Comparison of ENCODE assay signal across 1 cellular context in the genomic region with DNA sequence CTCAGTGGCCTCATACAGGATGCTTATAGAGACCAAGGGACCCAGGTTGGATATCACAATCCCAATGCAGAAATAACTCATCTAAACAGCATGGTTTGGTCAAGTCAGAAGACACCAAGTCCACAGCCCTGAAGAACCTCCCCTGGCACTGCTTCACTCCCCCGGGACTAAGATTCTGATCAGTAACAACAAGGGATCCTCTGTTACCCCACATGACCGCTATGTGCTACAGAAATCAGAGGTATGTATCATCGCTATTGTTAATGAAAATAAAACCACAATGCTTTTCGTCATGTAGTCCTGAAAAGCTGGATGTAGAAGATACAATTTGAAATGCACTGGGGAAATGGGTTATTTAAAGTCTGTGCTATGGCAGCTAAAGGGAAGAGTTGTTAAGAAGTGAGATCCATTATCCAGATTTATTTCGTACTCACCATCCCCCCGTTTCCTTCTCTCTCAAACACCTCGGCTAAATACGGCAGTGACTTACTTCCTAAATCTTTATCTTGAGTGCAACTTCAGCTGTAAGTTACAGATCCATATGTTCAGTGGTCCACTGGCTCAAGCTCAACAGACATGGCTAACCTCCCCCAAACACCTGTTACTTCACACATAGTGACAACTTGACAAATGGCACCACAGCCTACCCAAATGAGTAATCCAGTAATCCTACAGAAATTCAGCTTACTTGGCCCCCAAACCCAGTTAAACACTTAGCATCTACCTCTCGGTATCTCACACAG.
TF ChIP-seq lines count a peak whose summit lies in the region.

No MANE protein-coding gene starts in this region.

TF ChIP-seq in GM12878, 131 proteins besides CTCF, POLR2A, EP300 and RAD21:
- TF ChIP-seq CEBPB (IDR thresholded peaks at IDR 0.05; ENCODE audit: borderline replicate concordance in 1 of 2, low read depth in 2 of 2, low read length in 2 of 2) (no peak), LARP7 (IDR thresholded peaks at IDR 0.05) (no peak), BACH1 (IDR thresholded peaks at IDR 0.05; ENCODE audit: borderline replicate concordance) (no peak), ESRRA (IDR thresholded peaks at IDR 0.05; ENCODE audit: low read length) (no peak), PML (IDR thresholded peaks at IDR 0.05; ENCODE audit: low read length) (no peak), SUZ12 (IDR thresholded peaks at IDR 0.05; ENCODE audit: unreplicated experiment) (no peak), SREBF1 (IDR thresholded peaks at IDR 0.05; ENCODE audit: low read length) (no peak), RBBP5 (conservative IDR thresholded peaks at IDR 0.05) (no peak), SMARCA5 (IDR thresholded peaks at IDR 0.05) (no peak), CBX3 (IDR thresholded peaks at IDR 0.05; ENCODE audit: borderline replicate concordance, low read depth) (no peak), ZNF207 (IDR thresholded peaks at IDR 0.05; ENCODE audit: borderline replicate concordance) (no peak), ZNF217 (IDR thresholded peaks at IDR 0.05) (no peak)
- TF ChIP-seq, protein P1, sequence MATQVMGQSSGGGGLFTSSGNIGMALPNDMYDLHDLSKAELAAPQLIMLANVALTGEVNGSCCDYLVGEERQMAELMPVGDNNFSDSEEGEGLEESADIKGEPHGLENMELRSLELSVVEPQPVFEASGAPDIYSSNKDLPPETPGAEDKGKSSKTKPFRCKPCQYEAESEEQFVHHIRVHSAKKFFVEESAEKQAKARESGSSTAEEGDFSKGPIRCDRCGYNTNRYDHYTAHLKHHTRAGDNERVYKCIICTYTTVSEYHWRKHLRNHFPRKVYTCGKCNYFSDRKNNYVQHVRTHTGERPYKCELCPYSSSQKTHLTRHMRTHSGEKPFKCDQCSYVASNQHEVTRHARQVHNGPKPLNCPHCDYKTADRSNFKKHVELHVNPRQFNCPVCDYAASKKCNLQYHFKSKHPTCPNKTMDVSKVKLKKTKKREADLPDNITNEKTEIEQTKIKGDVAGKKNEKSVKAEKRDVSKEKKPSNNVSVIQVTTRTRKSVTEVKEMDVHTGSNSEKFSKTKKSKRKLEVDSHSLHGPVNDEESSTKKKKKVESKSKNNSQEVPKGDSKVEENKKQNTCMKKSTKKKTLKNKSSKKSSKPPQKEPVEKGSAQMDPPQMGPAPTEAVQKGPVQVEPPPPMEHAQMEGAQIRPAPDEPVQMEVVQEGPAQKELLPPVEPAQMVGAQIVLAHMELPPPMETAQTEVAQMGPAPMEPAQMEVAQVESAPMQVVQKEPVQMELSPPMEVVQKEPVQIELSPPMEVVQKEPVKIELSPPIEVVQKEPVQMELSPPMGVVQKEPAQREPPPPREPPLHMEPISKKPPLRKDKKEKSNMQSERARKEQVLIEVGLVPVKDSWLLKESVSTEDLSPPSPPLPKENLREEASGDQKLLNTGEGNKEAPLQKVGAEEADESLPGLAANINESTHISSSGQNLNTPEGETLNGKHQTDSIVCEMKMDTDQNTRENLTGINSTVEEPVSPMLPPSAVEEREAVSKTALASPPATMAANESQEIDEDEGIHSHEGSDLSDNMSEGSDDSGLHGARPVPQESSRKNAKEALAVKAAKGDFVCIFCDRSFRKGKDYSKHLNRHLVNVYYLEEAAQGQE (IDR thresholded peaks at IDR 0.05; ENCODE audit: low read depth, low read length): no peak
- TF ChIP-seq, protein P2, sequence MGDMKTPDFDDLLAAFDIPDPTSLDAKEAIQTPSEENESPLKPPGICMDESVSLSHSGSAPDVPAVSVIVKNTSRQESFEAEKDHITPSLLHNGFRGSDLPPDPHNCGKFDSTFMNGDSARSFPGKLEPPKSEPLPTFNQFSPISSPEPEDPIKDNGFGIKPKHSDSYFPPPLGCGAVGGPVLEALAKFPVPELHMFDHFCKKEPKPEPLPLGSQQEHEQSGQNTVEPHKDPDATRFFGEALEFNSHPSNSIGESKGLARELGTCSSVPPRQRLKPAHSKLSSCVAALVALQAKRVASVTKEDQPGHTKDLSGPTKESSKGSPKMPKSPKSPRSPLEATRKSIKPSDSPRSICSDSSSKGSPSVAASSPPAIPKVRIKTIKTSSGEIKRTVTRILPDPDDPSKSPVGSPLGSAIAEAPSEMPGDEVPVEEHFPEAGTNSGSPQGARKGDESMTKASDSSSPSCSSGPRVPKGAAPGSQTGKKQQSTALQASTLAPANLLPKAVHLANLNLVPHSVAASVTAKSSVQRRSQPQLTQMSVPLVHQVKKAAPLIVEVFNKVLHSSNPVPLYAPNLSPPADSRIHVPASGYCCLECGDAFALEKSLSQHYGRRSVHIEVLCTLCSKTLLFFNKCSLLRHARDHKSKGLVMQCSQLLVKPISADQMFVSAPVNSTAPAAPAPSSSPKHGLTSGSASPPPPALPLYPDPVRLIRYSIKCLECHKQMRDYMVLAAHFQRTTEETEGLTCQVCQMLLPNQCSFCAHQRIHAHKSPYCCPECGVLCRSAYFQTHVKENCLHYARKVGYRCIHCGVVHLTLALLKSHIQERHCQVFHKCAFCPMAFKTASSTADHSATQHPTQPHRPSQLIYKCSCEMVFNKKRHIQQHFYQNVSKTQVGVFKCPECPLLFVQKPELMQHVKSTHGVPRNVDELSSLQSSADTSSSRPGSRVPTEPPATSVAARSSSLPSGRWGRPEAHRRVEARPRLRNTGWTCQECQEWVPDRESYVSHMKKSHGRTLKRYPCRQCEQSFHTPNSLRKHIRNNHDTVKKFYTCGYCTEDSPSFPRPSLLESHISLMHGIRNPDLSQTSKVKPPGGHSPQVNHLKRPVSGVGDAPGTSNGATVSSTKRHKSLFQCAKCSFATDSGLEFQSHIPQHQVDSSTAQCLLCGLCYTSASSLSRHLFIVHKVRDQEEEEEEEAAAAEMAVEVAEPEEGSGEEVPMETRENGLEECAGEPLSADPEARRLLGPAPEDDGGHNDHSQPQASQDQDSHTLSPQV (IDR thresholded peaks at IDR 0.05): no peak
- TF ChIP-seq, protein P3, sequence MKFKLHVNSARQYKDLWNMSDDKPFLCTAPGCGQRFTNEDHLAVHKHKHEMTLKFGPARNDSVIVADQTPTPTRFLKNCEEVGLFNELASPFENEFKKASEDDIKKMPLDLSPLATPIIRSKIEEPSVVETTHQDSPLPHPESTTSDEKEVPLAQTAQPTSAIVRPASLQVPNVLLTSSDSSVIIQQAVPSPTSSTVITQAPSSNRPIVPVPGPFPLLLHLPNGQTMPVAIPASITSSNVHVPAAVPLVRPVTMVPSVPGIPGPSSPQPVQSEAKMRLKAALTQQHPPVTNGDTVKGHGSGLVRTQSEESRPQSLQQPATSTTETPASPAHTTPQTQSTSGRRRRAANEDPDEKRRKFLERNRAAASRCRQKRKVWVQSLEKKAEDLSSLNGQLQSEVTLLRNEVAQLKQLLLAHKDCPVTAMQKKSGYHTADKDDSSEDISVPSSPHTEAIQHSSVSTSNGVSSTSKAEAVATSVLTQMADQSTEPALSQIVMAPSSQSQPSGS (IDR thresholded peaks at IDR 0.05; ENCODE audit: low read length): no peak
- TF ChIP-seq, protein P4, sequence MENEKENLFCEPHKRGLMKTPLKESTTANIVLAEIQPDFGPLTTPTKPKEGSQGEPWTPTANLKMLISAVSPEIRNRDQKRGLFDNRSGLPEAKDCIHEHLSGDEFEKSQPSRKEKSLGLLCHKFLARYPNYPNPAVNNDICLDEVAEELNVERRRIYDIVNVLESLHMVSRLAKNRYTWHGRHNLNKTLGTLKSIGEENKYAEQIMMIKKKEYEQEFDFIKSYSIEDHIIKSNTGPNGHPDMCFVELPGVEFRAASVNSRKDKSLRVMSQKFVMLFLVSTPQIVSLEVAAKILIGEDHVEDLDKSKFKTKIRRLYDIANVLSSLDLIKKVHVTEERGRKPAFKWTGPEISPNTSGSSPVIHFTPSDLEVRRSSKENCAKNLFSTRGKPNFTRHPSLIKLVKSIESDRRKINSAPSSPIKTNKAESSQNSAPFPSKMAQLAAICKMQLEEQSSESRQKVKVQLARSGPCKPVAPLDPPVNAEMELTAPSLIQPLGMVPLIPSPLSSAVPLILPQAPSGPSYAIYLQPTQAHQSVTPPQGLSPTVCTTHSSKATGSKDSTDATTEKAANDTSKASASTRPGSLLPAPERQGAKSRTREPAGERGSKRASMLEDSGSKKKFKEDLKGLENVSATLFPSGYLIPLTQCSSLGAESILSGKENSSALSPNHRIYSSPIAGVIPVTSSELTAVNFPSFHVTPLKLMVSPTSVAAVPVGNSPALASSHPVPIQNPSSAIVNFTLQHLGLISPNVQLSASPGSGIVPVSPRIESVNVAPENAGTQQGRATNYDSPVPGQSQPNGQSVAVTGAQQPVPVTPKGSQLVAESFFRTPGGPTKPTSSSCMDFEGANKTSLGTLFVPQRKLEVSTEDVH (IDR thresholded peaks at IDR 0.05; ENCODE audit: low read depth, partially characterized antibody): no peak
